16 cellular contexts compared by ENCODE assay signal in genomic region chr7:141431143-141431479, GRCh38.
"Had no signal": no experiment of that assay in that cellular context is flagged by ENCODE, and none has a peak within 500 bp of the region (broad histone marks: within the 10 kb centered on the region; RNA-seq: fewer than 3 reads in every experiment).

No MANE protein-coding gene starts in this region.

- H3K4me3 ChIP-seq: lung, psoas muscle, testis, upper lobe of right lung had no signal

- H3K9me3 ChIP-seq: testis, upper lobe of right lung had no signal

- H3K27me3 ChIP-seq: brain microvascular endothelial cell, testis, upper lobe of right lung had no signal

- ATAC-seq: activated CD8-positive, alpha-beta T cell treated with anti-CD3 and anti-CD28 coated beads, Interleukin-2, amount 10 ng/mL, durations not matched to agents 7 days and 5 days; psoas muscle; sciatic nerve; upper lobe of right lung had no signal

- H3K27ac ChIP-seq: brain microvascular endothelial cell, psoas muscle, testis, upper lobe of right lung had no signal

- H3K36me3 ChIP-seq: brain microvascular endothelial cell, upper lobe of right lung had no signal

- DNase-seq: activated B cell treated with CpG ODN at 0.5 μM for 24 hours; activated CD4-positive, alpha-beta T cell treated with anti-CD3 and anti-CD28 coated beads for 48 hours; activated CD8-positive, alpha-beta memory T cell treated with anti-CD3 and anti-CD28 coated beads, Interleukin-2, amount 50 U/mL, for 48 hours; activated CD8-positive, alpha-beta T cell treated with anti-CD3 and anti-CD28 coated beads, Interleukin-2, amount 10 ng/mL, durations not matched to agents 7 days and 5 days; activated naive CD8-positive, alpha-beta T cell treated with anti-CD3 and anti-CD28 coated beads for 36 hours; amygdala; brain microvascular endothelial cell; cerebellar nuclear complex; erythroblast; immature natural killer cell; left cardiac atrium; psoas muscle; testis; upper lobe of right lung had no signal

- H3K4me1 ChIP-seq: psoas muscle, testis, upper lobe of right lung had no signal
